9 cellular contexts compared by ENCODE assay signal in genomic region chr4:27685947-27686346, GRCh38.
"Had no signal": no experiment of that assay in that cellular context is flagged by ENCODE, and none has a peak within 500 bp of the region (broad histone marks: within the 10 kb centered on the region; RNA-seq: fewer than 3 reads in every experiment).

No MANE protein-coding gene starts in this region.

- H3K9me3 ChIP-seq: HAP-1 had no signal

- H3K27ac ChIP-seq: GM23248, KMS-11 had no signal

- H3K4me3 Mint-ChIP-seq: HFFc6 had no signal

- H3K4me2 ChIP-seq: KMS-11 had no signal

- H3K4me3 ChIP-seq: GM23248, HAP-1 had no signal

- FAIRE-seq: HTR-8/SVneo had no signal

- H3K27ac Mint-ChIP-seq: HFFc6 had no signal

- DNase-seq: GM23248, GOT3, H7, HFFc6, IMR-90, KBM-7 had no signal

- H3K9ac ChIP-seq: GM23248, KMS-11 had no signal

- H3K9me3 Mint-ChIP-seq: HFFc6 had no signal

- H3K36me3 ChIP-seq: HAP-1 had no signal

- H3K4me1 ChIP-seq: HAP-1 had no signal

- H2AFZ ChIP-seq: GM23248 had no signal
